8 cellular contexts compared by ENCODE assay signal in genomic region chr19:12400618-12401502, GRCh38. TPM values are rescaled to one million over a fixed set of nuclear protein-coding genes. Genes with fewer than 3 reads are reported as not detected.
DNase-seq lines count a peak whose midpoint lies in the region; ATAC-seq and TF ChIP-seq lines count a peak whose summit lies in the region.

TSS of gene ZNF799 (minus strand) at chr19:12401271. CDS start at chr19:12401070, 201 bp downstream.

- CTCF ChIA-PET in activated CD8-positive, alpha-beta T cell treated with anti-CD3 and anti-CD28 coated beads for 36 hours (lab: Charles Lee): no interaction called here

- H3K9me3 Mint-ChIP-seq in activated CD8-positive, alpha-beta T cell treated with anti-CD3 and anti-CD28 coated beads for 36 hours: peaks cover 11% of the 10 kb centered on the region

- H3K4me1 Mint-ChIP-seq in activated CD8-positive, alpha-beta T cell treated with anti-CD3 and anti-CD28 coated beads for 36 hours (ENCODE audit: low read depth): peaks cover 11% of the 10 kb centered on the region

- H3K36me3 Mint-ChIP-seq in activated CD8-positive, alpha-beta T cell treated with anti-CD3 and anti-CD28 coated beads for 36 hours (ENCODE audit: low read depth): peaks cover 9% of the 10 kb centered on the region

- TF ChIP-seq CTCF in activated CD8-positive, alpha-beta T cell treated with anti-CD3 and anti-CD28 coated beads for 36 hours (IDR thresholded peaks at IDR 0.05): no peak

- peak; percentile 80 for ATAC-seq in GM19397 (IDR thresholded peaks at IDR 0.05; ENCODE audit: unreplicated experiment)
- peak; percentile 82 for ATAC-seq in HG03571 (IDR thresholded peaks at IDR 0.05; ENCODE audit: unreplicated experiment)
- peak; percentile 93 for ATAC-seq in activated CD8-positive, alpha-beta T cell treated with anti-CD3 and anti-CD28 coated beads for 36 hours

- DNase-seq in CD1c-positive myeloid dendritic cell (ENCODE audit: extremely low spot score) (peak; percentile 92), NCI-H82 (lab: John Stamatoyannopoulos, UW) (peak; percentile 99), lung microvascular endothelial cell (ENCODE audit: low read depth in 2 of 2) (peak; percentile 98 to 99)
- DNase-seq in activated CD8-positive, alpha-beta T cell treated with anti-CD3 and anti-CD28 coated beads for 36 hours: peak; percentile 94
- peak; percentile 71 for DNase-seq in effector CD8-positive, alpha-beta T cell (lab: John Stamatoyannopoulos, UW)
- peak; percentile 66 to 74 (median 70) for DNase-seq in stimulated activated CD4-positive, alpha-beta T cell treated with anti-CD3 and anti-CD28 coated beads, TNF-alpha, amount 100 ng/mL, for 4 hours (ENCODE audit: low read depth in 3 of 3)

- POLR2A ChIA-PET in activated CD8-positive, alpha-beta T cell treated with anti-CD3 and anti-CD28 coated beads for 36 hours (lab: Charles Lee): interaction anchor here (0.6 kb wide), 1 partner anchor 22 kb away, joined by 4 read pairs; no protein-coding TSS in a partner anchor

- intact Hi-C loops in activated CD8-positive, alpha-beta T cell treated with anti-CD3 and anti-CD28 coated beads for 36 hours (cut with micrococcal nuclease): no loop called here

- H3K27me3 Mint-ChIP-seq in activated CD8-positive, alpha-beta T cell treated with anti-CD3 and anti-CD28 coated beads for 36 hours: no peaks in the 10 kb centered on the region

- H3K4me3 Mint-ChIP-seq in activated CD8-positive, alpha-beta T cell treated with anti-CD3 and anti-CD28 coated beads for 36 hours: peak within 1 kb of the TSS; percentile 90

- H3K27ac Mint-ChIP-seq in activated CD8-positive, alpha-beta T cell treated with anti-CD3 and anti-CD28 coated beads for 36 hours: peak within 1 kb of the TSS; percentile 77

RNA-seq across cellular contexts. Expression of gene ZNF799, which starts in this region (rescaled TPM):
- 1 to 10 TPM; 2.4 to 3.2 TPM for total RNA-seq in activated CD8-positive, alpha-beta T cell treated with anti-CD3 and anti-CD28 coated beads for 36 hours
- 3.9 and 7.5 TPM in 2 replicates for total RNA-seq in lung microvascular endothelial cell

Comparison
In these comparisons a context has a peak if more than half of its experiments do, and no peak if none do; other contexts are left out.
1. Peak in every context shown above with its lines: DNase-seq and ATAC-seq.